9 cellular contexts compared by ENCODE assay signal in genomic region chr17:38430316-38430715, GRCh38. TPM values are rescaled to one million over a fixed set of nuclear protein-coding genes. Genes with fewer than 3 reads are reported as not detected.
DNase-seq lines count a peak whose midpoint lies in the region; ATAC-seq and TF ChIP-seq lines count a peak whose summit lies in the region.
"Had no signal": no experiment of that assay in that cellular context is flagged by ENCODE, and none has a peak within 500 bp of the region (broad histone marks: within the 10 kb centered on the region; RNA-seq: fewer than 3 reads in every experiment).

No MANE protein-coding gene starts in this region.

- no peaks in the 10 kb centered on the region for H3K27me3 ChIP-seq in vagina

- H3K27ac Mint-ChIP-seq in endothelial cell (ENCODE audit: unreplicated experiment) (no peak overlapping the region), naive B cell (peak overlapping the region in 1 of 6 donors; percentile 40)
- H3K27ac Mint-ChIP-seq in activated CD4-positive, alpha-beta T cell treated with anti-CD3 and anti-CD28 coated beads, Interleukin-2, amount 10 ng/mL, durations not matched to agents 24 days and 14 days = no peak overlapping the region

- peaks cover 6% of the 10 kb centered on the region for H3K36me3 Mint-ChIP-seq in endothelial cell (ENCODE audit: low read depth, unreplicated experiment)
- H3K36me3 Mint-ChIP-seq in naive B cell = no peaks in the 10 kb centered on the region
- H3K36me3 Mint-ChIP-seq in activated CD4-positive, alpha-beta T cell treated with anti-CD3 and anti-CD28 coated beads, Interleukin-2, amount 10 ng/mL, durations not matched to agents 24 days and 14 days (ENCODE audit: low read depth) = no peaks in the 10 kb centered on the region

- H3K36me3 ChIP-seq in vagina = no peaks in the 10 kb centered on the region

- H3K9me3 ChIP-seq in vagina = no peaks in the 10 kb centered on the region

- no peak for TF ChIP-seq POLR2A in vagina (IDR thresholded peaks at IDR 0.05)

- peak overlapping the region; percentile 31 for H3K4me3 Mint-ChIP-seq in endothelial cell (ENCODE audit: unreplicated experiment)
- H3K4me3 Mint-ChIP-seq in naive B cell = peak overlapping the region in 6 of 8 donors; percentile 4 to 88 (median 74)
- no peak overlapping the region for H3K4me3 Mint-ChIP-seq in activated CD4-positive, alpha-beta T cell treated with anti-CD3 and anti-CD28 coated beads, Interleukin-2, amount 10 ng/mL, durations not matched to agents 24 days and 14 days

- H3K4me1 ChIP-seq in vagina = peaks cover 61% of the 10 kb centered on the region

- H3K4me3 ChIP-seq in vagina = no peak overlapping the region

- H3K27me3 Mint-ChIP-seq in endothelial cell (ENCODE audit: unreplicated experiment) (peaks cover 20% of the 10 kb centered on the region), naive B cell (peaks cover 5 to 15% (median 11%) of the 10 kb centered on the region in 3 donors)
- peaks cover 27% of the 10 kb centered on the region for H3K27me3 Mint-ChIP-seq in activated CD4-positive, alpha-beta T cell treated with anti-CD3 and anti-CD28 coated beads, Interleukin-2, amount 10 ng/mL, durations not matched to agents 24 days and 14 days

- no peaks in the 10 kb centered on the region for H3K9me3 Mint-ChIP-seq in endothelial cell (ENCODE audit: unreplicated experiment)
- H3K9me3 Mint-ChIP-seq in naive B cell = no peaks in the 10 kb centered on the region
- no peaks in the 10 kb centered on the region for H3K9me3 Mint-ChIP-seq in activated CD4-positive, alpha-beta T cell treated with anti-CD3 and anti-CD28 coated beads, Interleukin-2, amount 10 ng/mL, durations not matched to agents 24 days and 14 days

- DNase-seq in Right ventricle myocardium inferior (ENCODE audit: missing footprints) (no peak), cardiac septum (ENCODE audit: low spot score) (no peak), endothelial cell (ENCODE audit: low spot score) (no peak), naive B cell (no peak), vagina (ENCODE audit: extremely low spot score in 2 of 2) (no peak), SHP77 (lab: John Stamatoyannopoulos, UW) (no peak)
- DNase-seq in activated CD4-positive, alpha-beta T cell treated with anti-CD3 and anti-CD28 coated beads, Interleukin-2, amount 10 ng/mL, durations not matched to agents 24 days and 14 days = no peak
- DNase-seq: activated CD4-positive, alpha-beta T cell treated with anti-CD3 and anti-CD28 coated beads, Interleukin-2, amount 50 U/mL, for 48 hours had no signal

- H3K27ac ChIP-seq in vagina = peak overlapping the region; percentile 92

- TF ChIP-seq CTCF in endothelial cell (IDR thresholded peaks at IDR 0.05; ENCODE audit: unreplicated experiment) (no peak), vagina (IDR thresholded peaks at IDR 0.05) (no peak)

- H3K4me1 Mint-ChIP-seq in endothelial cell (ENCODE audit: unreplicated experiment) (peaks cover 46% of the 10 kb centered on the region), naive B cell (peaks cover 12 to 19% (median 16%) of the 10 kb centered on the region in 3 donors)
- peaks cover 7% of the 10 kb centered on the region for H3K4me1 Mint-ChIP-seq in activated CD4-positive, alpha-beta T cell treated with anti-CD3 and anti-CD28 coated beads, Interleukin-2, amount 10 ng/mL, durations not matched to agents 24 days and 14 days

- intact Hi-C loops in Right ventricle myocardium inferior (cut with DNase I) (no loop called here), cardiac septum (cut with DNase I) (no loop called here), vagina (cut with DNase I) (no loop called here)
- intact Hi-C loops in activated CD4-positive, alpha-beta T cell treated with anti-CD3 and anti-CD28 coated beads, Interleukin-2, amount 10 ng/mL, durations not matched to agents 24 days and 14 days (cut with micrococcal nuclease) = no loop called here

- peak; percentile 13 for ATAC-seq in Right ventricle myocardium inferior
- no peak for ATAC-seq in naive B cell (ENCODE audit: low read depth in 2 of 2)
- no peak for ATAC-seq in HG02840 (IDR thresholded peaks at IDR 0.05; ENCODE audit: low FRiP score, unreplicated experiment)

RNA-seq across cellular contexts. Expression of gene ARHGAP23, which starts 2.1 kb away (rescaled TPM):
- 67.5 TPM for total RNA-seq in Right ventricle myocardium inferior
- 96.8 TPM for total RNA-seq in cardiac septum
- total RNA-seq in endothelial cell (ENCODE audit: unreplicated experiment) = 70.5 TPM
- not detected for polyA plus RNA-seq in naive B cell (ENCODE audit: low read depth in 6 of 6)
- total RNA-seq in vagina = 70.2 TPM
- 0.19 and 0.61 TPM in 2 replicates for total RNA-seq in activated CD4-positive, alpha-beta T cell treated with anti-CD3 and anti-CD28 coated beads, Interleukin-2, amount 10 ng/mL, durations not matched to agents 24 days and 14 days

Comparison
In these comparisons a context has a peak if more than half of its experiments do, and no peak if none do; other contexts are left out.
1. RNA of gene ARHGAP23, which starts 2.1 kb away (total RNA-seq): 96.8 TPM in cardiac septum (single experiment), 70.5 TPM in endothelial cell (single experiment), 70.2 TPM in vagina (single experiment) and 67.5 TPM in Right ventricle myocardium inferior (single experiment); 0.19 to 0.61 TPM in activated CD4-positive, alpha-beta T cell treated with anti-CD3 and anti-CD28 coated beads, Interleukin-2, amount 10 ng/mL, durations not matched to agents 24 days and 14 days; every median in the first group is over 10 times any median in the second.